1 cellular context compared by ENCODE assay signal in genomic region chr3:49104427-49105291, GRCh38.
TF ChIP-seq lines count a peak whose summit lies in the region.

Gene QARS1, minus strand, starts transcription at chr3:49104757. Its CDS starts 24 bp downstream, at chr3:49104733.

TF ChIP-seq in HepG2, 621 proteins besides CTCF, POLR2A, EP300 and RAD21 (continued from another document and continues in another):
- TF ChIP-seq CAMTA2 (CRISPR knock-in tag; IDR thresholded peaks at IDR 0.05; ENCODE audit: borderline replicate concordance) (peak; percentile 89; the same call in 1 of the 2 replicates), TIGD3 (CRISPR knock-in tag; IDR thresholded peaks at IDR 0.05; ENCODE audit: borderline replicate concordance) (0 out of 2 replicates have a peak, but pooled peaks have one; percentile 38), MNT (IDR thresholded peaks at IDR 0.05) (peak; percentile 18; the same call in 1 of the 2 replicates), ZBTB42 (CRISPR knock-in tag; IDR thresholded peaks at IDR 0.05) (0 out of 2 replicates have a peak, but pooled peaks have one; percentile 45), ZNF574 (CRISPR knock-in tag; IDR thresholded peaks at IDR 0.05) (peak; percentile 70; the same call in 1 of the 2 replicates), RERE (CRISPR knock-in tag; IDR thresholded peaks at IDR 0.05; ENCODE audit: low read depth) (no peak), HNRNPLL (IDR thresholded peaks at IDR 0.05; ENCODE audit: low read depth, low read length, poor library complexity, severe bottlenecking) (peak; percentile 47), NFKBIZ (CRISPR knock-in tag; IDR thresholded peaks at IDR 0.05) (peak; percentile 55; the same call in 1 of the 2 replicates), GTF3A (CRISPR knock-in tag; conservative IDR thresholded peaks at IDR 0.05) (no peak), ZNF234 (CRISPR knock-in tag; conservative IDR thresholded peaks at IDR 0.05) (0 out of 2 replicates have a peak, but pooled peaks have one; percentile 19), GATAD1 (CRISPR knock-in tag; IDR thresholded peaks at IDR 0.05) (peak; percentile 92), MXD1 (CRISPR knock-in tag; IDR thresholded peaks at IDR 0.05) (peak; percentile 92), ARNTL (CRISPR knock-in tag; IDR thresholded peaks at IDR 0.05) (peak; percentile 72), PHF20 (CRISPR knock-in tag; IDR thresholded peaks at IDR 0.05) (peak; percentile 91), ZFP62 (CRISPR knock-in tag; IDR thresholded peaks at IDR 0.05) (no peak), MED8 (CRISPR knock-in tag; IDR thresholded peaks at IDR 0.05; ENCODE audit: insufficient replicate concordance) (peak; percentile 37), FIP1L1 (IDR thresholded peaks at IDR 0.05; ENCODE audit: borderline replicate concordance, insufficient read depth, low read depth, low read length) (no peak), ELF1 (CRISPR knock-in tag; IDR thresholded peaks at IDR 0.05) (peak; percentile 83), MYPOP (CRISPR knock-in tag; IDR thresholded peaks at IDR 0.05) (peak; percentile 53; the same call in 1 of the 2 replicates), KAT2B (IDR thresholded peaks at IDR 0.05; ENCODE audit: borderline replicate concordance, low read depth, low read length) (no peak), NRL (CRISPR knock-in tag; IDR thresholded peaks at IDR 0.05; ENCODE audit: borderline replicate concordance) (0 out of 2 replicates have a peak, but pooled peaks have one; percentile 67), TRIM24 (CRISPR knock-in tag; IDR thresholded peaks at IDR 0.05) (no peak), ZNF431 (CRISPR knock-in tag; IDR thresholded peaks at IDR 0.05; ENCODE audit: borderline replicate concordance, low read depth) (peak; percentile 60; the same call in 1 of the 2 replicates), ZNF17 (CRISPR knock-in tag; IDR thresholded peaks at IDR 0.05) (no peak), ZFP36 (IDR thresholded peaks at IDR 0.05; ENCODE audit: borderline replicate concordance, low read depth, low read length, partially characterized antibody) (no peak), SP4 (CRISPR knock-in tag; IDR thresholded peaks at IDR 0.05) (peak; percentile 74), ZNF878 (CRISPR knock-in tag; IDR thresholded peaks at IDR 0.05) (0 out of 2 replicates have a peak, but pooled peaks have one; percentile 46), ZNF333 (CRISPR knock-in tag; IDR thresholded peaks at IDR 0.05; ENCODE audit: borderline replicate concordance) (no peak), HDAC2 (CRISPR knock-in tag; IDR thresholded peaks at IDR 0.05) (no peak; the same call in 1 of the 2 replicates), ELK4 (CRISPR knock-in tag; IDR thresholded peaks at IDR 0.05; ENCODE audit: borderline replicate concordance) (no peak), ZFP37 (CRISPR knock-in tag; IDR thresholded peaks at IDR 0.05; ENCODE audit: borderline replicate concordance) (no peak), ZBTB10 (CRISPR knock-in tag; IDR thresholded peaks at IDR 0.05; ENCODE audit: borderline replicate concordance) (no peak), GLI4 (CRISPR knock-in tag; IDR thresholded peaks at IDR 0.05; ENCODE audit: borderline replicate concordance) (0 out of 2 replicates have a peak, but pooled peaks have one; percentile 61), ZNF598 (CRISPR knock-in tag; IDR thresholded peaks at IDR 0.05; ENCODE audit: borderline replicate concordance) (peak; percentile 79), ZNF136 (CRISPR knock-in tag; IDR thresholded peaks at IDR 0.05; ENCODE audit: low read depth) (0 out of 2 replicates have a peak, but pooled peaks have one; percentile 86), THAP8 (CRISPR knock-in tag; IDR thresholded peaks at IDR 0.05; ENCODE audit: borderline replicate concordance) (no peak), SALL2 (CRISPR knock-in tag; IDR thresholded peaks at IDR 0.05) (peak; percentile 74; the same call in 1 of the 2 replicates), ZNF329 (CRISPR knock-in tag; IDR thresholded peaks at IDR 0.05; ENCODE audit: low read depth) (no peak), RFXANK (CRISPR knock-in tag; IDR thresholded peaks at IDR 0.05) (0 out of 2 replicates have a peak, but pooled peaks have one; percentile 51), SIX1 (CRISPR knock-in tag; IDR thresholded peaks at IDR 0.05; ENCODE audit: borderline replicate concordance) (no peak)
